ENCODE assay signal across 13 cellular contexts in genomic region chr20:48544402-48545333, GRCh38.
DNase-seq lines count a peak whose midpoint lies in the region; ATAC-seq and TF ChIP-seq lines count a peak whose summit lies in the region.
"Had no signal": no experiment of that assay in that cellular context is flagged by ENCODE, and none has a peak within 500 bp of the region (broad histone marks: within the 10 kb centered on the region; RNA-seq: fewer than 3 reads in every experiment).

No MANE protein-coding gene starts in this region.

- H3K36me3 ChIP-seq in RWPE2 (ENCODE audit: low read depth) (no peaks in the 10 kb centered on the region), MG63 (no peaks in the 10 kb centered on the region)
- H3K36me3 ChIP-seq: pancreas had no signal

- peaks cover 23% of the 10 kb centered on the region for H3K27me3 Mint-ChIP-seq in neural crest cell (ENCODE audit: low read depth)
- peaks cover 6% of the 10 kb centered on the region for H3K27me3 Mint-ChIP-seq in glutamatergic neuron (ENCODE audit: unreplicated experiment)

- H3K27me3 ChIP-seq in RWPE2 (ENCODE audit: insufficient read depth, poor library complexity, severe bottlenecking) (no peaks in the 10 kb centered on the region), MG63 (peaks cover 34% of the 10 kb centered on the region)
- H3K27me3 ChIP-seq: pancreas had no signal

- no peaks in the 10 kb centered on the region for H3K9me3 ChIP-seq in RWPE2 (ENCODE audit: severe bottlenecking)
- H3K9me3 ChIP-seq in MG63: peaks cover 6% of the 10 kb centered on the region; the same call in 1 of the 2 replicates
- H3K9me3 ChIP-seq: pancreas had no signal

- CTCF ChIA-PET in GM10248 (lab: Yijun Ruan, JAX): interaction anchor here (0.9 to 1.4 kb wide), 3 partner anchors 16 to 76 kb away, joined by 3 to 5 read pairs (median 3); no protein-coding TSS in a partner anchor

- POLR2A ChIA-PET in GM10248 (lab: Yijun Ruan, JAX): no interaction called here

- H3K27ac ChIP-seq in RWPE2 (ENCODE audit: poor library complexity, severe bottlenecking): no peak overlapping the region
- H3K27ac ChIP-seq: pancreas had no signal

- DNase-seq in GM10248 (ENCODE audit: extremely low spot score): no peak
- DNase-seq in NCI-H1694 treated with DMSO at 0.1 percent for 48 hours (lab: John Stamatoyannopoulos, UW): peak; percentile 92
- DNase-seq in RWPE2 (ENCODE audit: low spot score): no peak
- no peak for DNase-seq in neural crest cell (ENCODE audit: low read depth, low spot score)
- no peak for DNase-seq in MG63
- no peak for DNase-seq in glutamatergic neuron
- DNase-seq in effector CD4-positive, alpha-beta T cell: no peak
- DNase-seq: activated CD4-positive, CD25-positive, alpha-beta regulatory T cell treated with anti-CD3 and anti-CD28 coated beads, Interleukin-2, amount 50 U/mL, for 72 hours; caudate nucleus; NCI-H510A; pancreas; SW 1271 had no signal

- TF ChIP-seq CTCF in GM10248 (IDR thresholded peaks at IDR 0.05; ENCODE audit: control extremely low read depth, extremely low read depth, low read depth, missing control alignments): peak; percentile 9
- TF ChIP-seq CTCF in RWPE2 (IDR thresholded peaks at IDR 0.05; ENCODE audit: poor library complexity, severe bottlenecking): no peak
- TF ChIP-seq CTCF in neural crest cell (conservative IDR thresholded peaks at IDR 0.05): no peak
- TF ChIP-seq CTCF in glutamatergic neuron (IDR thresholded peaks at IDR 0.05; ENCODE audit: partially characterized antibody, unreplicated experiment): no peak

- H3K4me3 Mint-ChIP-seq in neural crest cell: no peak overlapping the region
- no peak overlapping the region for H3K4me3 Mint-ChIP-seq in glutamatergic neuron (ENCODE audit: unreplicated experiment)
- H3K4me3 Mint-ChIP-seq: activated naive CD4-positive, alpha-beta T cell treated with anti-CD3 and anti-CD28 coated beads, Interleukin-2, amount 50 U/mL, for 24 hours had no signal

- H3K36me3 Mint-ChIP-seq in neural crest cell (ENCODE audit: low read depth) (no peaks in the 10 kb centered on the region), glutamatergic neuron (ENCODE audit: unreplicated experiment) (peaks cover 7% of the 10 kb centered on the region)
- H3K36me3 Mint-ChIP-seq: activated naive CD4-positive, alpha-beta T cell treated with anti-CD3 and anti-CD28 coated beads, Interleukin-2, amount 50 U/mL, for 24 hours had no signal

- peaks cover 2% of the 10 kb centered on the region for H3K9me3 Mint-ChIP-seq in neural crest cell
- H3K9me3 Mint-ChIP-seq in glutamatergic neuron (ENCODE audit: unreplicated experiment): peaks cover 9% of the 10 kb centered on the region
- H3K9me3 Mint-ChIP-seq: activated naive CD4-positive, alpha-beta T cell treated with anti-CD3 and anti-CD28 coated beads, Interleukin-2, amount 50 U/mL, for 24 hours had no signal

- peak overlapping the region; percentile 36 for H3K27ac Mint-ChIP-seq in neural crest cell (ENCODE audit: unreplicated experiment)
- H3K27ac Mint-ChIP-seq in glutamatergic neuron (ENCODE audit: unreplicated experiment): no peak overlapping the region
- H3K27ac Mint-ChIP-seq: activated naive CD4-positive, alpha-beta T cell treated with anti-CD3 and anti-CD28 coated beads, Interleukin-2, amount 50 U/mL, for 24 hours had no signal

- H3K4me1 ChIP-seq in RWPE2 (ENCODE audit: insufficient read depth, poor library complexity, severe bottlenecking): peaks cover under 1% of the 10 kb centered on the region
- H3K4me1 ChIP-seq: pancreas had no signal

- H3K4me3 ChIP-seq in RWPE2 (ENCODE audit: severe bottlenecking): no peak overlapping the region
- H3K4me3 ChIP-seq in MG63: no peak overlapping the region
- H3K4me3 ChIP-seq: pancreas had no signal

- H3K4me1 Mint-ChIP-seq in neural crest cell: peaks cover 3% of the 10 kb centered on the region
- H3K4me1 Mint-ChIP-seq in glutamatergic neuron (ENCODE audit: low read depth, unreplicated experiment): peaks cover 5% of the 10 kb centered on the region
- H3K4me1 Mint-ChIP-seq: activated naive CD4-positive, alpha-beta T cell treated with anti-CD3 and anti-CD28 coated beads, Interleukin-2, amount 50 U/mL, for 24 hours had no signal

- ATAC-seq in RWPE2 (ENCODE audit: low read depth): peak; percentile 20; the same call in 1 of the 3 replicates
- ATAC-seq: pancreas had no signal
